Comparison of ENCODE assay signal across 1 cellular context in the genomic region with DNA sequence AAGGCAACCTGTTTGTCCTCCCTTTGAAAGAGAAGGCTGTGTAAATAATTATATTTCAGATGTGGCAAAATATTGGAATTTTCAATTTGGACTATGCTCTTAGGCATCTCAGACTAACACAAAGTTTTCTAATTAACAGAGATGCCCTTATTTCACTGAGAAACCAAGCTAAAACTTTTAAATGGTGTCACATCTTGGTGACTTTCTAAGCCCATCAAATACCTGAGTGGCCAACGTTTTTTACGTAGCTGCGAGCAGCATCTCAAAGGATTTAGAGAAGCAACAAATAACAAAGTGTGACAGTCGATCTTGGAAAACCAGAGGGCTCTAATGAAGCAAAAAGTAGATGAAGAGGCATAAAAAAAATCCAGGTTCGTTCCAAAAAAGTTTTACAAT.
TF ChIP-seq lines count a peak whose summit lies in the region.

No MANE protein-coding gene starts in this region.

TF ChIP-seq in GM23338, 12 proteins besides CTCF, POLR2A, EP300 and RAD21 (continued from another document):
- TF ChIP-seq, protein P1, sequence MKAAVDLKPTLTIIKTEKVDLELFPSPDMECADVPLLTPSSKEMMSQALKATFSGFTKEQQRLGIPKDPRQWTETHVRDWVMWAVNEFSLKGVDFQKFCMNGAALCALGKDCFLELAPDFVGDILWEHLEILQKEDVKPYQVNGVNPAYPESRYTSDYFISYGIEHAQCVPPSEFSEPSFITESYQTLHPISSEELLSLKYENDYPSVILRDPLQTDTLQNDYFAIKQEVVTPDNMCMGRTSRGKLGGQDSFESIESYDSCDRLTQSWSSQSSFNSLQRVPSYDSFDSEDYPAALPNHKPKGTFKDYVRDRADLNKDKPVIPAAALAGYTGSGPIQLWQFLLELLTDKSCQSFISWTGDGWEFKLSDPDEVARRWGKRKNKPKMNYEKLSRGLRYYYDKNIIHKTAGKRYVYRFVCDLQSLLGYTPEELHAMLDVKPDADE (IDR thresholded peaks at IDR 0.05), result no peak
- no peak for TF ChIP-seq EZH2phosphoT487 (IDR thresholded peaks at IDR 0.05; ENCODE audit: unreplicated experiment)
- no peak for TF ChIP-seq JUNB (IDR thresholded peaks at IDR 0.05; ENCODE audit: unreplicated experiment)
- TF ChIP-seq REST (IDR thresholded peaks at IDR 0.05; ENCODE audit: unreplicated experiment), result no peak
- TF ChIP-seq CREB1 (CRISPR knock-in tag; IDR thresholded peaks at IDR 0.05; ENCODE audit: low read depth), result no peak
